Comparison of ENCODE assay signal across 30 cellular contexts in the genomic region with DNA sequence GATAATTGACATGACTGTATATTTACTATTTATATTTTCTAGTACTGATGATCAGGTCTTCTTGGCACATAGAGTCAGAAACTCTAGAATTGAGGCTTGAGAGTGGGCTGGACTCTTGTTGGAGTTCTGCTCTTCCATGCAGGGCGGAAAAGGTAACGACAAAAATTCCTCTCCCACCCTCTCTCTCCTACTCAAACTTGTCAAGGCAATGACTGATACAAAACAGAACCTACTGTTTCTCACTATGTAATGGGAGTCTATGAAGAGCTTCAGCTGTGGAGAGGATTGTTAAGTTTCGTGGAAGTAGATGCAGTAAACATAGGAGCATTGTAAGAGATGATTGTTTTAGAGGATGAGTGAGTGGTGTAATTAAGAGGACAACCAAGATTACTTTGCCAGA. TPM values are rescaled to one million over a fixed set of nuclear protein-coding genes. Genes with fewer than 3 reads are reported as not detected.
"Had no signal": no experiment of that assay in that cellular context is flagged by ENCODE, and none has a peak within 500 bp of the region (broad histone marks: within the 10 kb centered on the region; RNA-seq: fewer than 3 reads in every experiment).

No MANE protein-coding gene starts in this region.

- H3K9me3 ChIP-seq: esophagus squamous epithelium, heart right ventricle, lower lobe of right lung, prostate gland, right atrium auricular region, suprapubic skin, transverse colon had no signal

- H3K4me3 ChIP-seq: esophagus squamous epithelium, heart right ventricle, lower lobe of right lung, prostate gland, right atrium auricular region, smooth muscle cell, suprapubic skin, transverse colon had no signal

- H3K9me3 Mint-ChIP-seq: effector memory CD8-positive, alpha-beta T cell; naive B cell; natural killer cell treated with Interleukin-12 subunit alpha and Interleukin-12 subunit beta and Interleukin-15 and Interleukin-18, amount 100 ng/mL, for 72 hours had no signal

- H3K4me1 Mint-ChIP-seq: naive B cell; stimulated activated naive CD8-positive, alpha-beta T cell treated with anti-CD3 and anti-CD28 coated beads, Interleukin-15, amount 100 ng/mL, for 72 hours had no signal

- H3K36me3 Mint-ChIP-seq: naive B cell; natural killer cell treated with Interleukin-12 subunit alpha and Interleukin-12 subunit beta and Interleukin-15 and Interleukin-18, amount 100 ng/mL, for 72 hours had no signal

- DNase-seq: cortex of kidney; effector memory CD8-positive, alpha-beta T cell; erythroblast; esophagus squamous epithelium; foreskin melanocyte; glutamatergic neuron; heart right ventricle; hippocampal formation; kidney glomerular epithelial cell; left colon; left ventricle myocardium superior; lower lobe of right lung; naive B cell; nucleus accumbens; stimulated activated CD4-positive, alpha-beta T cell treated with anti-CD3 and anti-CD28 coated beads, Interleukin-12 subunit alpha, Interleukin-12 subunit beta, amount 100 ng/mL, for 4 hours; stimulated activated CD4-positive, alpha-beta T cell treated with anti-CD3 and anti-CD28 coated beads, Interleukin-1b, Interleukin-23, amount 100 ng/mL, for 48 hours; stimulated activated CD4-positive, alpha-beta T cell treated with anti-CD3 and anti-CD28 coated beads, Interleukin-4, amount 100 ng/mL, for 1 hour; stimulated activated CD8-positive, alpha-beta memory T cell treated with anti-CD3 and anti-CD28 coated beads, Interleukin-4, amount 100 ng/mL, for 48 hours; stimulated activated naive CD4-positive, alpha-beta T cell; stimulated activated naive CD8-positive, alpha-beta T cell treated with anti-CD3 and anti-CD28 coated beads, Interleukin-15, amount 100 ng/mL, for 72 hours; transverse colon had no signal

- H3K27me3 ChIP-seq: esophagus squamous epithelium, heart right ventricle, right atrium auricular region, suprapubic skin, transverse colon had no signal

- ATAC-seq: effector memory CD8-positive, alpha-beta T cell; heart right ventricle; left colon; left ventricle myocardium superior; lower lobe of right lung; natural killer cell treated with Interleukin-12 subunit alpha and Interleukin-12 subunit beta and Interleukin-15 and Interleukin-18, amount 100 ng/mL, for 72 hours; sciatic nerve; stimulated activated naive CD8-positive, alpha-beta T cell treated with anti-CD3 and anti-CD28 coated beads, Interleukin-15, amount 100 ng/mL, for 72 hours had no signal

- H3K27ac ChIP-seq: esophagus squamous epithelium, lower lobe of right lung, prostate gland, right atrium auricular region, suprapubic skin, transverse colon had no signal

- H3K27me3 Mint-ChIP-seq: naive B cell; stimulated activated naive CD8-positive, alpha-beta T cell treated with anti-CD3 and anti-CD28 coated beads, Interleukin-15, amount 100 ng/mL, for 72 hours had no signal

- H3K27ac Mint-ChIP-seq: effector memory CD8-positive, alpha-beta T cell; natural killer cell treated with Interleukin-12 subunit alpha and Interleukin-12 subunit beta and Interleukin-15 and Interleukin-18, amount 100 ng/mL, for 72 hours; stimulated activated naive CD8-positive, alpha-beta T cell treated with anti-CD3 and anti-CD28 coated beads, Interleukin-15, amount 100 ng/mL, for 72 hours had no signal

- FAIRE-seq: endometrium, islet of Langerhans had no signal

- H3K4me3 Mint-ChIP-seq: effector memory CD8-positive, alpha-beta T cell; naive B cell; natural killer cell treated with Interleukin-12 subunit alpha and Interleukin-12 subunit beta and Interleukin-15 and Interleukin-18, amount 100 ng/mL, for 72 hours; stimulated activated naive CD8-positive, alpha-beta T cell treated with anti-CD3 and anti-CD28 coated beads, Interleukin-15, amount 100 ng/mL, for 72 hours had no signal

- H3K4me1 ChIP-seq: esophagus squamous epithelium, prostate gland, right atrium auricular region, suprapubic skin had no signal

- H3K4me2 ChIP-seq: smooth muscle cell had no signal

- H3K36me3 ChIP-seq: esophagus squamous epithelium, heart right ventricle, lower lobe of right lung, prostate gland, right atrium auricular region, suprapubic skin, transverse colon had no signal

RNA-seq across cellular contexts. Expression of a gene that starts 8.8 kb away (rescaled TPM):
- total RNA-seq: natural killer cell treated with Interleukin-12 subunit alpha and Interleukin-12 subunit beta and Interleukin-15 and Interleukin-18, amount 100 ng/mL, for 72 hours; osteocyte had no signal
